ENCODE assay signal across 29 cellular contexts in the genomic region with DNA sequence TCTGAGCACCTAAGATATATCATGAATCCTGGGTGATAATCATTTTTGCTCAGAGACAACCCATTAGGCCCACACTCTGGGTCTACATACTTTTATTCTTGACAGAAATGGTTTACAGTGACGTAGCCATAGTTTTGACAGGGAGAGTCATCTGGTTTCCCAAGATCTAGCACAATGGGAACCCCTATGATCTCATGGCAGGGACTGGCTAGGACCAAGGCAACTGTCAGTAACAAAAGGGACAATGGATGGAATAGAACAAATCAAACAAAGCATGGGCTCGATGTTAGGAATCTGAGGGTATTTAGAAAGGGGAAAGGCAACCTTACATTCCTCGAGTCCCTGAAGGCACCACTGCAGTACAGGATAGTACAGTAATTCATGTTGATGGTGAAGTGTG. TPM values are rescaled to one million over a fixed set of nuclear protein-coding genes. Genes with fewer than 3 reads are reported as not detected.
"Had no signal": no experiment of that assay in that cellular context is flagged by ENCODE, and none has a peak within 500 bp of the region (broad histone marks: within the 10 kb centered on the region; RNA-seq: fewer than 3 reads in every experiment).

No MANE protein-coding gene starts in this region.

- H3K9me3 ChIP-seq: body of pancreas, Peyer's patch had no signal

- H3K9me3 Mint-ChIP-seq: activated CD4-positive, alpha-beta T cell treated with anti-CD3 and anti-CD28 coated beads, Interleukin-2, amount 10 ng/mL, durations not matched to agents 24 days and 14 days; activated naive CD4-positive, alpha-beta T cell treated with anti-CD3 and anti-CD28 coated beads, Interleukin-2, amount 50 U/mL, for 72 hours; activated naive CD8-positive, alpha-beta T cell treated with anti-CD3 and anti-CD28 coated beads, Interleukin-2, amount 50 U/mL, for 24 hours; activated T-cell treated with anti-CD3 and anti-CD28 coated beads, Interleukin-2, amount 50 U/mL, for 24 hours; T-helper 1 cell treated with Interleukin-12 subunit alpha and Interleukin-12 subunit beta and Interleukin-4 antibody, amounts not matched to agents 30 μg/mL and 1 μg/mL, for 36 hours had no signal

- H3K27ac Mint-ChIP-seq: activated B cell treated with CpG ODN at 0.5 μM for 24 hours; activated CD4-positive, alpha-beta T cell treated with anti-CD3 and anti-CD28 coated beads, Interleukin-2, amount 10 ng/mL, durations not matched to agents 24 days and 14 days; activated CD8-positive, alpha-beta memory T cell treated with anti-CD3 and anti-CD28 coated beads, Interleukin-2, amount 10 ng/mL, durations not matched to agents 7 days and 5 days; activated naive CD4-positive, alpha-beta T cell treated with anti-CD3 and anti-CD28 coated beads, Interleukin-2, amount 50 U/mL, for 72 hours; activated naive CD8-positive, alpha-beta T cell treated with anti-CD3 and anti-CD28 coated beads, Interleukin-2, amount 50 U/mL, for 24 hours; activated T-cell treated with anti-CD3 and anti-CD28 coated beads, Interleukin-2, amount 50 U/mL, for 24 hours; T-helper 1 cell treated with Interleukin-12 subunit alpha and Interleukin-12 subunit beta and Interleukin-4 antibody, amounts not matched to agents 30 μg/mL and 1 μg/mL, for 36 hours had no signal

- H3K4me1 ChIP-seq: ascending aorta, body of pancreas, Peyer's patch had no signal

- H3K27me3 ChIP-seq: ascending aorta, body of pancreas, MG63, Peyer's patch had no signal

- ATAC-seq: activated CD8-positive, alpha-beta memory T cell treated with anti-CD3 and anti-CD28 coated beads, Interleukin-2, amount 10 ng/mL, durations not matched to agents 7 days and 5 days; activated naive CD4-positive, alpha-beta T cell treated with anti-CD3 and anti-CD28 coated beads, Interleukin-2, amount 50 U/mL, for 72 hours; activated naive CD8-positive, alpha-beta T cell treated with anti-CD3 and anti-CD28 coated beads, Interleukin-2, amount 50 U/mL, for 24 hours; body of pancreas had no signal

- H3K27ac ChIP-seq: ascending aorta, body of pancreas, Peyer's patch, RWPE1 had no signal

- H3K36me3 ChIP-seq: Peyer's patch had no signal

- DNase-seq: activated B cell treated with CpG ODN at 0.5 μM for 24 hours; activated CD4-positive, alpha-beta T cell treated with anti-CD3 and anti-CD28 coated beads for 1 hour; activated CD4-positive, alpha-beta T cell treated with anti-CD3 and anti-CD28 coated beads, Interleukin-2, amount 10 ng/mL, durations not matched to agents 24 days and 14 days; activated CD4-positive, alpha-beta T cell treated with anti-CD3 and anti-CD28 coated beads, Interleukin-2, amount 50 U/mL, for 48 hours; activated CD8-positive, alpha-beta memory T cell treated with anti-CD3 and anti-CD28 coated beads, Interleukin-2, amount 10 ng/mL, durations not matched to agents 7 days and 5 days; activated effector memory CD4-positive, alpha-beta T cell treated with anti-CD3 and anti-CD28 coated beads, Interleukin-2, amount 50 U/mL, for 16 hours; activated naive CD4-positive, alpha-beta T cell treated with Interleukin-2 at 50 U/mL for 16 hours; activated naive CD8-positive, alpha-beta T cell treated with anti-CD3 and anti-CD28 coated beads, Interleukin-2, amount 50 U/mL, for 24 hours; activated T-cell treated with anti-CD3 and anti-CD28 coated beads, Interleukin-2, amount 50 U/mL, for 24 hours; amniotic stem cell; body of pancreas; central memory CD4-positive, alpha-beta T cell; MG63; MV-4-11; NCI-H1092 treated with DMSO at 0.1 percent for 48 hours; NCI-H1436; NCI-H1694 treated with DMSO at 0.1 percent for 48 hours; NCI-H2029 treated with DMSO at 0.1 percent for 48 hours; NCI-H345; NCI-H510A treated with DMSO at 0.1 percent for 48 hours; NCI-H69; Peyer's patch; SHP77 had no signal

- H3K4me1 Mint-ChIP-seq: activated B cell treated with CpG ODN at 0.5 μM for 24 hours; activated CD4-positive, alpha-beta T cell treated with anti-CD3 and anti-CD28 coated beads, Interleukin-2, amount 10 ng/mL, durations not matched to agents 24 days and 14 days; activated CD8-positive, alpha-beta memory T cell treated with anti-CD3 and anti-CD28 coated beads, Interleukin-2, amount 10 ng/mL, durations not matched to agents 7 days and 5 days; activated naive CD8-positive, alpha-beta T cell treated with anti-CD3 and anti-CD28 coated beads, Interleukin-2, amount 50 U/mL, for 24 hours had no signal

- H3K4me3 ChIP-seq: ascending aorta, body of pancreas, MG63, Peyer's patch had no signal

- H3K36me3 Mint-ChIP-seq: activated CD8-positive, alpha-beta memory T cell treated with anti-CD3 and anti-CD28 coated beads, Interleukin-2, amount 10 ng/mL, durations not matched to agents 7 days and 5 days; activated naive CD4-positive, alpha-beta T cell treated with anti-CD3 and anti-CD28 coated beads, Interleukin-2, amount 50 U/mL, for 72 hours had no signal

- H3K4me3 Mint-ChIP-seq: activated B cell treated with CpG ODN at 0.5 μM for 24 hours; activated CD4-positive, alpha-beta T cell treated with anti-CD3 and anti-CD28 coated beads, Interleukin-2, amount 10 ng/mL, durations not matched to agents 24 days and 14 days; activated CD8-positive, alpha-beta memory T cell treated with anti-CD3 and anti-CD28 coated beads, Interleukin-2, amount 10 ng/mL, durations not matched to agents 7 days and 5 days; activated naive CD8-positive, alpha-beta T cell treated with anti-CD3 and anti-CD28 coated beads, Interleukin-2, amount 50 U/mL, for 24 hours; activated T-cell treated with anti-CD3 and anti-CD28 coated beads, Interleukin-2, amount 50 U/mL, for 24 hours; T-helper 1 cell treated with Interleukin-12 subunit alpha and Interleukin-12 subunit beta and Interleukin-4 antibody, amounts not matched to agents 30 μg/mL and 1 μg/mL, for 36 hours had no signal

RNA-seq across cellular contexts. Expression of a gene that starts 20.5 kb away (rescaled TPM):
- total RNA-seq: activated B cell treated with CpG ODN at 0.5 μM for 24 hours; activated CD4-positive, alpha-beta T cell treated with anti-CD3 and anti-CD28 coated beads, Interleukin-2, amount 10 ng/mL, durations not matched to agents 24 days and 14 days; activated CD8-positive, alpha-beta memory T cell treated with anti-CD3 and anti-CD28 coated beads, Interleukin-2, amount 10 ng/mL, durations not matched to agents 7 days and 5 days; activated naive CD4-positive, alpha-beta T cell treated with anti-CD3 and anti-CD28 coated beads, Interleukin-2, amount 50 U/mL, for 72 hours; ascending aorta; body of pancreas; bronchial epithelial cell; Peyer's patch had no signal

RNA-seq across cellular contexts. Expression of a gene that starts 32.2 kb away (rescaled TPM):
- total RNA-seq: activated B cell treated with CpG ODN at 0.5 μM for 24 hours; activated CD8-positive, alpha-beta memory T cell treated with anti-CD3 and anti-CD28 coated beads, Interleukin-2, amount 10 ng/mL, durations not matched to agents 7 days and 5 days had no signal

RNA-seq across cellular contexts. Expression of a gene that starts 42.1 kb away (rescaled TPM):
- total RNA-seq: activated B cell treated with CpG ODN at 0.5 μM for 24 hours; activated CD4-positive, alpha-beta T cell treated with anti-CD3 and anti-CD28 coated beads, Interleukin-2, amount 10 ng/mL, durations not matched to agents 24 days and 14 days; activated CD8-positive, alpha-beta memory T cell treated with anti-CD3 and anti-CD28 coated beads, Interleukin-2, amount 10 ng/mL, durations not matched to agents 7 days and 5 days; activated naive CD4-positive, alpha-beta T cell treated with anti-CD3 and anti-CD28 coated beads, Interleukin-2, amount 50 U/mL, for 72 hours; body of pancreas; bronchial epithelial cell; Peyer's patch; SK-MEL-5 had no signal

RNA-seq across cellular contexts. Expression of a gene that starts 46.2 kb away (rescaled TPM):
- total RNA-seq: activated B cell treated with CpG ODN at 0.5 μM for 24 hours; activated CD4-positive, alpha-beta T cell treated with anti-CD3 and anti-CD28 coated beads, Interleukin-2, amount 10 ng/mL, durations not matched to agents 24 days and 14 days; activated CD8-positive, alpha-beta memory T cell treated with anti-CD3 and anti-CD28 coated beads, Interleukin-2, amount 10 ng/mL, durations not matched to agents 7 days and 5 days; activated naive CD4-positive, alpha-beta T cell treated with anti-CD3 and anti-CD28 coated beads, Interleukin-2, amount 50 U/mL, for 72 hours; bronchial epithelial cell; SK-MEL-5 had no signal
